In genomic region chr2:74146929-74147728, GRCh38 we compare ENCODE assay signal across 8 cellular contexts. TPM values are rescaled to one million over a fixed set of nuclear protein-coding genes. Genes with fewer than 3 reads are reported as not detected.
DNase-seq lines count a peak whose midpoint lies in the region; ATAC-seq and TF ChIP-seq lines count a peak whose summit lies in the region.

No MANE protein-coding gene starts in this region.

- no peak for TF ChIP-seq CTCF in epithelial cell of esophagus (IDR thresholded peaks at IDR 0.05; ENCODE audit: insufficient read depth, low read depth, low read length, missing control alignments)
- TF ChIP-seq CTCF in natural killer cell (IDR thresholded peaks at IDR 0.05), result no peak

- H3K36me3 Mint-ChIP-seq in natural killer cell, result no peaks in the 10 kb centered on the region

- H3K27me3 Mint-ChIP-seq in natural killer cell (ENCODE audit: low read depth in 2 of 2), result no peaks in the 10 kb centered on the region

- no peaks in the 10 kb centered on the region for H3K9me3 Mint-ChIP-seq in natural killer cell

- DNase-seq in NCI-H1694 treated with DMSO at 0.1 percent for 48 hours (lab: John Stamatoyannopoulos, UW) (peak; percentile 16), NCI-H1694 (lab: John Stamatoyannopoulos, UW) (no peak), OCI-M1 (lab: John Stamatoyannopoulos, UW) (peak; percentile 61), epithelial cell of esophagus (ENCODE audit: low read depth) (peak; percentile 37), natural killer cell (no peak), NCI-H187 treated with DMSO at 0.1 percent for 48 hours (lab: John Stamatoyannopoulos, UW) (no peak), NCI-H510A treated with DMSO at 0.1 percent for 48 hours (lab: John Stamatoyannopoulos, UW) (no peak)

- intact Hi-C loops in natural killer cell (cut with micrococcal nuclease), result loop anchor here (2.0 to 10.0 kb wide), 2 partner anchors 162 to 322 kb away; partner anchors contain the start of gene TET3

- peak overlapping the region; percentile 52 for H3K4me3 ChIP-seq in epithelial cell of esophagus (ENCODE audit: low read length)

- ATAC-seq in HG02571 (IDR thresholded peaks at IDR 0.05; ENCODE audit: unreplicated experiment), result peak; percentile 30
- ATAC-seq in natural killer cell, result peak; percentile 38 to 52 (median 48)

- H3K4me3 Mint-ChIP-seq in natural killer cell, result no peak overlapping the region

- H3K4me1 Mint-ChIP-seq in natural killer cell, result peaks cover 0 to 5% of the 10 kb centered on the region in 2 donors

- no peak overlapping the region for H3K27ac Mint-ChIP-seq in natural killer cell

RNA-seq across cellular contexts. Expression of gene BOLA3, which starts 0.6 kb away (rescaled TPM):
- total RNA-seq in natural killer cell, result 10 to 100 TPM in 2 of 3 donors, 1 to 10 TPM in 1; 8.1 to 13.8 (median 11.9) TPM

RNA-seq across cellular contexts. Expression of gene MOB1A, which starts 31.6 kb away (rescaled TPM):
- total RNA-seq in natural killer cell, result 100 to 1,000 TPM; 211 to 239 (median 222) TPM

RNA-seq across cellular contexts. Expression of gene MTHFD2, which starts 51.3 kb away (rescaled TPM):
- 10 to 100 TPM; 28.7 to 41.1 (median 40.5) TPM for total RNA-seq in natural killer cell

Comparison
In these comparisons a context has a peak if more than half of its experiments do, and no peak if none do; other contexts are left out.
1. DNase-seq: peak in NCI-H1694 treated with DMSO at 0.1 percent for 48 hours (single experiment), OCI-M1 (single experiment) and epithelial cell of esophagus (single experiment); none in NCI-H1694 (single experiment), natural killer cell (single experiment), NCI-H187 treated with DMSO at 0.1 percent for 48 hours (single experiment) and NCI-H510A treated with DMSO at 0.1 percent for 48 hours (single experiment).